Comparison of ENCODE assay signal across 1 cellular context in the genomic region with DNA sequence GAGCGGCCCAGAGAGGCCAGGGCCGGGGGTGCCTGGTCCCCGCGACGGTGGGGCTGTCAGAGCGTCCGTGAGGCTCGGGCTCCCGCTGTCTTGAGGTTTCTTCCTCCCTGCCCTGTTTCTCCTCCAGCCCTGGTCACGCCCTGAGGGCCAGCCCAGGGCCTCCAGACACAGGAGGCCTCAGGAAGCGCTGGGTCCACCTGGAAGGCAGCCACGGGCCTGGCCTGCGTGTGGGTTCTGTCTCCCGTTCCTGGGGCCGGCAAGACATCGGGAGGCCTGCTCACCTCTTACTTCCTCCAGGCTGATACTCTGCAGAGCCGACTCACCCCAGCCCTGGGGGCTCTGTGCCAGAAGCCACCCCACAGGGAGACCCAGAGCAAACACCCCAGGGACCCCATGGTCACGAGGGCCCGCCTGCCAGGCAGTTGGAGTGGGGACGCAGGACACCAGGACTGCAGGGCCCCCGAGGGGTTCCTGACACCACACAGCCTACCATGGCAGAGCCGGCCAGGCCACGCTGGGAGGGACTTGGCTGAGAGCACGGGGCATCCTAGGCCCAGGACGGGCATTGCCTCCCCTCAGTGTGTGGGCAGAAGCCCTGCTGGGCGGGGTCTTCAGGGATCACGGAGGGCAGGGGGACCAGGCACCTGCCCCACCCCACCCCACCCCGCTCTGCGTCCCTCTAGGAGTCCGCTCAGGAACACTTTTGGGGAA.
TF ChIP-seq lines count a peak whose summit lies in the region.

No MANE protein-coding gene starts in this region.

TF ChIP-seq in SK-N-SH treated with all-trans-retinoic acid at 6 μM for 48 hours, 23 proteins besides CTCF, POLR2A, EP300 and RAD21 (continued from another document):
- TF ChIP-seq TOX (CRISPR knock-in tag; IDR thresholded peaks at IDR 0.05; ENCODE audit: borderline replicate concordance) = no peak
- TF ChIP-seq ZC3H10 (CRISPR knock-in tag; IDR thresholded peaks at IDR 0.05) = no peak
- TF ChIP-seq, protein P1, sequence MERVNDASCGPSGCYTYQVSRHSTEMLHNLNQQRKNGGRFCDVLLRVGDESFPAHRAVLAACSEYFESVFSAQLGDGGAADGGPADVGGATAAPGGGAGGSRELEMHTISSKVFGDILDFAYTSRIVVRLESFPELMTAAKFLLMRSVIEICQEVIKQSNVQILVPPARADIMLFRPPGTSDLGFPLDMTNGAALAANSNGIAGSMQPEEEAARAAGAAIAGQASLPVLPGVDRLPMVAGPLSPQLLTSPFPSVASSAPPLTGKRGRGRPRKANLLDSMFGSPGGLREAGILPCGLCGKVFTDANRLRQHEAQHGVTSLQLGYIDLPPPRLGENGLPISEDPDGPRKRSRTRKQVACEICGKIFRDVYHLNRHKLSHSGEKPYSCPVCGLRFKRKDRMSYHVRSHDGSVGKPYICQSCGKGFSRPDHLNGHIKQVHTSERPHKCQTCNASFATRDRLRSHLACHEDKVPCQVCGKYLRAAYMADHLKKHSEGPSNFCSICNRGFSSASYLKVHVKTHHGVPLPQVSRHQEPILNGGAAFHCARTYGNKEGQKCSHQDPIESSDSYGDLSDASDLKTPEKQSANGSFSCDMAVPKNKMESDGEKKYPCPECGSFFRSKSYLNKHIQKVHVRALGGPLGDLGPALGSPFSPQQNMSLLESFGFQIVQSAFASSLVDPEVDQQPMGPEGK (CRISPR knock-in tag; IDR thresholded peaks at IDR 0.05; ENCODE audit: borderline replicate concordance) = no peak
- no peak for TF ChIP-seq BACH2 (CRISPR knock-in tag; IDR thresholded peaks at IDR 0.05; ENCODE audit: borderline replicate concordance)
- no peak for TF ChIP-seq RARB (CRISPR knock-in tag; IDR thresholded peaks at IDR 0.05)
